In the genomic region with DNA sequence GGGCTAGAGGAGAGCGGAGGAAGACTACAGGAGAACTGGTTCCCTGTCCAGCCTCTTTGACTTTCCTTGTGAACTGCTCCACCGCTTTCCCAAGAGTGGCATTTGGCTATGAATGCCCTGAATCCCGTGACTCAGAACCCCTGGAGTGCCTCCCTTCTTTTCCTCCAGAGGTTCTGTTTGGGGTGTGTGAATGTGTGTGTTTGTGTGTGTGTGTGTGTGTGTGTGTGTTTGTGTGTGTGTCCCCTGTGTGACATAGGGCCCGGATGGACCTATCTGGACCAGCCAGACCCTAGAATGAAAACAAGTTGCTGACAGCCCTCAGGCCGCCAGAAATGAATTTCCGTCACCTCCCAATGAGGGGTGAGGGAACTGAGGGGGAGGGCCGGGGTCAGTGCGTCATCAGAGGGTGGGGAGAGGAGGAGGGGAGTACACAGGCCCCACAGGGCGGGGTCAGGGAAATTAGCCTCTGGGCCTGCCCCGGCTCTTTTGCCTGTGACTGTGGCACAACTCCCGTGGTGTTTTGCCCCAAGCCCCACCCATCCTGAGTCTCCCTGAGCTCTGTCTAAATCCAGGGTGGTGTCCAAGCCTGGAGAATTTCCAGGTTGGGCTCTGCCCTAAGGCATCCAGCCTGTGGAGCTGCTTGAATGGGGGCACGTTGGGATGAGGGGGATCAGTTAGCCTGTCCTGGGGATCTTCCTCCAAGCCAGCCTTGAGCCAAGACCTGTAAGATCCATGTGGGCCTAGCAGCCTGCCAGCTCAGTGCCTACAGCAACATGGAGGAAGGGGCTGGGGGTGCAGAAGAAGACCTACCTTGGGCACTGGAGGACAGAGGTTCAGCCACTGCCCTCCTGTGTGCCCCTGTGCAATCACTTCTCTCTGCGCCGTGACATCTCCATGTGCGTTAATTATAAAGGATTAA, we compare ENCODE assay signal across 1 cellular context.
TF ChIP-seq lines count a peak whose summit lies in the region.

No MANE protein-coding gene starts in this region.

TF ChIP-seq in K562, 482 proteins besides CTCF, POLR2A, EP300 and RAD21 (continued from another document and continues in another):
- peak; percentile 13; the same call in 1 of the 2 replicates for TF ChIP-seq MEF2D (tag; conservative IDR thresholded peaks at IDR 0.05; ENCODE audit: low read depth)
- 0 out of 2 replicates have a peak, but pooled peaks have one; percentile 16 for TF ChIP-seq MBD2 (IDR thresholded peaks at IDR 0.05; ENCODE audit: borderline replicate concordance, low read depth)
- TF ChIP-seq, protein P1, sequence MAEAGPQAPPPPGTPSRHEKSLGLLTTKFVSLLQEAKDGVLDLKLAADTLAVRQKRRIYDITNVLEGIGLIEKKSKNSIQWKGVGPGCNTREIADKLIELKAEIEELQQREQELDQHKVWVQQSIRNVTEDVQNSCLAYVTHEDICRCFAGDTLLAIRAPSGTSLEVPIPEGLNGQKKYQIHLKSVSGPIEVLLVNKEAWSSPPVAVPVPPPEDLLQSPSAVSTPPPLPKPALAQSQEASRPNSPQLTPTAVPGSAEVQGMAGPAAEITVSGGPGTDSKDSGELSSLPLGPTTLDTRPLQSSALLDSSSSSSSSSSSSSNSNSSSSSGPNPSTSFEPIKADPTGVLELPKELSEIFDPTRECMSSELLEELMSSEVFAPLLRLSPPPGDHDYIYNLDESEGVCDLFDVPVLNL (CRISPR knock-in tag; IDR thresholded peaks at IDR 0.05; ENCODE audit: low read depth) = 0 out of 2 replicates have a peak, but pooled peaks have one; percentile 46
- TF ChIP-seq, protein P2, sequence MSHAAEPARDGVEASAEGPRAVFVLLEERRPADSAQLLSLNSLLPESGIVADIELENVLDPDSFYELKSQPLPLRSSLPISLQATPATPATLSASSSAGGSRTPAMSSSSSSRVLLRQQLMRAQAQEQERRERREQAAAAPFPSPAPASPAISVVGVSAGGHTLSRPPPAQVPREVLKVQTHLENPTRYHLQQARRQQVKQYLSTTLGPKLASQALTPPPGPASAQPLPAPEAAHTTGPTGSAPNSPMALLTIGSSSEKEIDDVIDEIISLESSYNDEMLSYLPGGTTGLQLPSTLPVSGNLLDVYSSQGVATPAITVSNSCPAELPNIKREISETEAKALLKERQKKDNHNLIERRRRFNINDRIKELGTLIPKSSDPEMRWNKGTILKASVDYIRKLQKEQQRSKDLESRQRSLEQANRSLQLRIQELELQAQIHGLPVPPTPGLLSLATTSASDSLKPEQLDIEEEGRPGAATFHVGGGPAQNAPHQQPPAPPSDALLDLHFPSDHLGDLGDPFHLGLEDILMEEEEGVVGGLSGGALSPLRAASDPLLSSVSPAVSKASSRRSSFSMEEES (CRISPR knock-in tag; IDR thresholded peaks at IDR 0.05) = 0 out of 2 replicates have a peak, but pooled peaks have one; percentile 30
- TF ChIP-seq TEAD4 (IDR thresholded peaks at IDR 0.05; ENCODE audit: low read length) = peak; percentile 63; the same call in 1 of the 2 replicates
- no peak for TF ChIP-seq TEAD4 (CRISPR knock-in tag; IDR thresholded peaks at IDR 0.05; ENCODE audit: borderline replicate concordance)
- 0 out of 2 replicates have a peak, but pooled peaks have one; percentile 33 for TF ChIP-seq KLF16 (IDR thresholded peaks at IDR 0.05)
- 0 out of 2 replicates have a peak, but pooled peaks have one; percentile 28 for TF ChIP-seq KLF10 (CRISPR knock-in tag; IDR thresholded peaks at IDR 0.05)
- peak; percentile 98 for TF ChIP-seq DPF2 (IDR thresholded peaks at IDR 0.05)
- TF ChIP-seq MCM7 (IDR thresholded peaks at IDR 0.05) = peak in 1 of 2 experiments; percentile 94; a peak in 1 of 4 replicates
- peak; percentile 96 to 98 for TF ChIP-seq FOXK2 (conservative IDR thresholded peaks at IDR 0.05 in 1 of 2, IDR thresholded peaks at IDR 0.05 in 1 of 2; ENCODE audit: low read depth in 2 of 2)
- TF ChIP-seq ADNP (tag; IDR thresholded peaks at IDR 0.05) = no peak
- TF ChIP-seq ATF1 (CRISPR knock-in tag; IDR thresholded peaks at IDR 0.05) = peak; percentile 73
- peak; percentile 97 for TF ChIP-seq ATF1 (tag; IDR thresholded peaks at IDR 0.05)
- peak; percentile 76 for TF ChIP-seq SP1 (CRISPR knock-in tag; IDR thresholded peaks at IDR 0.05)
- TF ChIP-seq SLC30A9 (CRISPR knock-in tag; IDR thresholded peaks at IDR 0.05) = no peak
- TF ChIP-seq TARDBP (IDR thresholded peaks at IDR 0.05) = peak; percentile 20; the same call in 1 of the 2 replicates
- TF ChIP-seq FOXA3 (CRISPR knock-in tag; conservative IDR thresholded peaks at IDR 0.05 in 1 of 2, IDR thresholded peaks at IDR 0.05 in 1 of 2) = peak in 1 of 2 experiments; percentile 15; a peak in 2 of 4 replicates
- peak; percentile 95 to 96 for TF ChIP-seq ARNT (IDR thresholded peaks at IDR 0.05)
- TF ChIP-seq ZC3H8 (IDR thresholded peaks at IDR 0.05) = peak; percentile 95
- no peak for TF ChIP-seq NFIX (CRISPR knock-in tag; IDR thresholded peaks at IDR 0.05; ENCODE audit: low read depth)
- TF ChIP-seq, protein P3, sequence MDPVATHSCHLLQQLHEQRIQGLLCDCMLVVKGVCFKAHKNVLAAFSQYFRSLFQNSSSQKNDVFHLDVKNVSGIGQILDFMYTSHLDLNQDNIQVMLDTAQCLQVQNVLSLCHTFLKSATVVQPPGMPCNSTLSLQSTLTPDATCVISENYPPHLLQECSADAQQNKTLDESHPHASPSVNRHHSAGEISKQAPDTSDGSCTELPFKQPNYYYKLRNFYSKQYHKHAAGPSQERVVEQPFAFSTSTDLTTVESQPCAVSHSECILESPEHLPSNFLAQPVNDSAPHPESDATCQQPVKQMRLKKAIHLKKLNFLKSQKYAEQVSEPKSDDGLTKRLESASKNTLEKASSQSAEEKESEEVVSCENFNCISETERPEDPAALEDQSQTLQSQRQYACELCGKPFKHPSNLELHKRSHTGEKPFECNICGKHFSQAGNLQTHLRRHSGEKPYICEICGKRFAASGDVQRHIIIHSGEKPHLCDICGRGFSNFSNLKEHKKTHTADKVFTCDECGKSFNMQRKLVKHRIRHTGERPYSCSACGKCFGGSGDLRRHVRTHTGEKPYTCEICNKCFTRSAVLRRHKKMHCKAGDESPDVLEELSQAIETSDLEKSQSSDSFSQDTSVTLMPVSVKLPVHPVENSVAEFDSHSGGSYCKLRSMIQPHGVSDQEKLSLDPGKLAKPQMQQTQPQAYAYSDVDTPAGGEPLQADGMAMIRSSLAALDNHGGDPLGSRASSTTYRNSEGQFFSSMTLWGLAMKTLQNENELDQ (CRISPR knock-in tag; IDR thresholded peaks at IDR 0.05; ENCODE audit: borderline replicate concordance) = no peak
- TF ChIP-seq, protein P4, sequence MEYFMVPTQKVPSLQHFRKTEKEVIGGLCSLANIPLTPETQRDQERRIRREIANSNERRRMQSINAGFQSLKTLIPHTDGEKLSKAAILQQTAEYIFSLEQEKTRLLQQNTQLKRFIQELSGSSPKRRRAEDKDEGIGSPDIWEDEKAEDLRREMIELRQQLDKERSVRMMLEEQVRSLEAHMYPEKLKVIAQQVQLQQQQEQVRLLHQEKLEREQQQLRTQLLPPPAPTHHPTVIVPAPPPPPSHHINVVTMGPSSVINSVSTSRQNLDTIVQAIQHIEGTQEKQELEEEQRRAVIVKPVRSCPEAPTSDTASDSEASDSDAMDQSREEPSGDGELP (CRISPR knock-in tag; IDR thresholded peaks at IDR 0.05; ENCODE audit: borderline replicate concordance) = peak; percentile 81
- TF ChIP-seq SMARCA4 (IDR thresholded peaks at IDR 0.05) = peak; percentile 95
- peak; percentile 16; the same call in 1 of the 2 replicates for TF ChIP-seq ZNF583 (CRISPR knock-in tag; IDR thresholded peaks at IDR 0.05)
- peak; percentile 79 for TF ChIP-seq TCF3 (CRISPR knock-in tag; IDR thresholded peaks at IDR 0.05)
- TF ChIP-seq, protein P5, sequence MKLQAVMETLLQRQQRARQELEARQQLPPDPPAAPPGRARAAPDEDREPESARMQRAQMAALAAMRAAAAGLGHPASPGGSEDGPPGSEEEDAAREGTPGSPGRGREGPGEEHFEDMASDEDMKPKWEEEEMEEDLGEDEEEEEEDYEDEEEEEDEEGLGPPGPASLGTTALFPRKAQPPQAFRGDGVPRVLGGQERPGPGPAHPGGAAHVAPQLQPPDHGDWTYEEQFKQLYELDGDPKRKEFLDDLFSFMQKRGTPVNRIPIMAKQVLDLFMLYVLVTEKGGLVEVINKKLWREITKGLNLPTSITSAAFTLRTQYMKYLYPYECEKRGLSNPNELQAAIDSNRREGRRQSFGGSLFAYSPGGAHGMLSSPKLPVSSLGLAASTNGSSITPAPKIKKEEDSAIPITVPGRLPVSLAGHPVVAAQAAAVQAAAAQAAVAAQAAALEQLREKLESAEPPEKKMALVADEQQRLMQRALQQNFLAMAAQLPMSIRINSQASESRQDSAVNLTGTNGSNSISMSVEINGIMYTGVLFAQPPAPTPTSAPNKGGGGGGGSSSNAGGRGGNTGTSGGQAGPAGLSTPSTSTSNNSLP (IDR thresholded peaks at IDR 0.05; ENCODE audit: borderline replicate concordance, low read depth, low read length) = peak; percentile 14; the same call in 1 of the 2 replicates
- TF ChIP-seq, protein P6, sequence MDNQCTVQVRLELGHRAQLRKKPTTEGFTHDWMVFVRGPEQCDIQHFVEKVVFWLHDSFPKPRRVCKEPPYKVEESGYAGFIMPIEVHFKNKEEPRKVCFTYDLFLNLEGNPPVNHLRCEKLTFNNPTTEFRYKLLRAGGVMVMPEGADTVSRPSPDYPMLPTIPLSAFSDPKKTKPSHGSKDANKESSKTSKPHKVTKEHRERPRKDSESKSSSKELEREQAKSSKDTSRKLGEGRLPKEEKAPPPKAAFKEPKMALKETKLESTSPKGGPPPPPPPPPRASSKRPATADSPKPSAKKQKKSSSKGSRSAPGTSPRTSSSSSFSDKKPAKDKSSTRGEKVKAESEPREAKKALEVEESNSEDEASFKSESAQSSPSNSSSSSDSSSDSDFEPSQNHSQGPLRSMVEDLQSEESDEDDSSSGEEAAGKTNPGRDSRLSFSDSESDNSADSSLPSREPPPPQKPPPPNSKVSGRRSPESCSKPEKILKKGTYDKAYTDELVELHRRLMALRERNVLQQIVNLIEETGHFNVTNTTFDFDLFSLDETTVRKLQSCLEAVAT (IDR thresholded peaks at IDR 0.05) = peak; percentile 90 to 94
- TF ChIP-seq, protein P7, sequence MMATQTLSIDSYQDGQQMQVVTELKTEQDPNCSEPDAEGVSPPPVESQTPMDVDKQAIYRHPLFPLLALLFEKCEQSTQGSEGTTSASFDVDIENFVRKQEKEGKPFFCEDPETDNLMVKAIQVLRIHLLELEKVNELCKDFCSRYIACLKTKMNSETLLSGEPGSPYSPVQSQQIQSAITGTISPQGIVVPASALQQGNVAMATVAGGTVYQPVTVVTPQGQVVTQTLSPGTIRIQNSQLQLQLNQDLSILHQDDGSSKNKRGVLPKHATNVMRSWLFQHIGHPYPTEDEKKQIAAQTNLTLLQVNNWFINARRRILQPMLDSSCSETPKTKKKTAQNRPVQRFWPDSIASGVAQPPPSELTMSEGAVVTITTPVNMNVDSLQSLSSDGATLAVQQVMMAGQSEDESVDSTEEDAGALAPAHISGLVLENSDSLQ (IDR thresholded peaks at IDR 0.05) = peak; percentile 92
- TF ChIP-seq ZNF444 (CRISPR knock-in tag; IDR thresholded peaks at IDR 0.05) = 0 out of 2 replicates have a peak, but pooled peaks have one; percentile 26
- 0 out of 2 replicates have a peak, but pooled peaks have one; percentile 18 for TF ChIP-seq ILK (tag; IDR thresholded peaks at IDR 0.05; ENCODE audit: borderline replicate concordance, low read depth)
- peak; percentile 65 for TF ChIP-seq CBFA2T2 (conservative IDR thresholded peaks at IDR 0.05)
- no peak for TF ChIP-seq GTF2A2 (tag; IDR thresholded peaks at IDR 0.05)
- TF ChIP-seq CHCHD3 (CRISPR knock-in tag; IDR thresholded peaks at IDR 0.05) = 0 out of 2 replicates have a peak, but pooled peaks have one; percentile 39
- TF ChIP-seq LARP7 (IDR thresholded peaks at IDR 0.05) = peak; percentile 99
- peak; percentile 89 for TF ChIP-seq LEF1 (IDR thresholded peaks at IDR 0.05)
- TF ChIP-seq, protein P8, sequence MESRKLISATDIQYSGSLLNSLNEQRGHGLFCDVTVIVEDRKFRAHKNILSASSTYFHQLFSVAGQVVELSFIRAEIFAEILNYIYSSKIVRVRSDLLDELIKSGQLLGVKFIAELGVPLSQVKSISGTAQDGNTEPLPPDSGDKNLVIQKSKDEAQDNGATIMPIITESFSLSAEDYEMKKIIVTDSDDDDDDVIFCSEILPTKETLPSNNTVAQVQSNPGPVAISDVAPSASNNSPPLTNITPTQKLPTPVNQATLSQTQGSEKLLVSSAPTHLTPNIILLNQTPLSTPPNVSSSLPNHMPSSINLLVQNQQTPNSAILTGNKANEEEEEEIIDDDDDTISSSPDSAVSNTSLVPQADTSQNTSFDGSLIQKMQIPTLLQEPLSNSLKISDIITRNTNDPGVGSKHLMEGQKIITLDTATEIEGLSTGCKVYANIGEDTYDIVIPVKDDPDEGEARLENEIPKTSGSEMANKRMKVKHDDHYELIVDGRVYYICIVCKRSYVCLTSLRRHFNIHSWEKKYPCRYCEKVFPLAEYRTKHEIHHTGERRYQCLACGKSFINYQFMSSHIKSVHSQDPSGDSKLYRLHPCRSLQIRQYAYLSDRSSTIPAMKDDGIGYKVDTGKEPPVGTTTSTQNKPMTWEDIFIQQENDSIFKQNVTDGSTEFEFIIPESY (CRISPR knock-in tag; IDR thresholded peaks at IDR 0.05) = peak; percentile 14; the same call in 1 of the 2 replicates
- TF ChIP-seq SMC3 (conservative IDR thresholded peaks at IDR 0.05; ENCODE audit: insufficient read depth, low read depth, low read length) = no peak; the same call in 1 of the 2 replicates
- no peak for TF ChIP-seq ZNF431 (CRISPR knock-in tag; IDR thresholded peaks at IDR 0.05)
- no peak for TF ChIP-seq CEBPB (tag; IDR thresholded peaks at IDR 0.05)
- peak; percentile 85 for TF ChIP-seq NCOA1 (IDR thresholded peaks at IDR 0.05; ENCODE audit: low read depth)
- TF ChIP-seq SMARCE1 (IDR thresholded peaks at IDR 0.05) = peak; percentile 91
- TF ChIP-seq SMARCC2 (IDR thresholded peaks at IDR 0.05; ENCODE audit: low read depth) = peak; percentile 59; the same call in 1 of the 2 replicates
- peak in 1 of 2 experiments; percentile 66; a peak in 2 of 4 replicates for TF ChIP-seq TBL1XR1 (IDR thresholded peaks at IDR 0.05; ENCODE audit: low read length in 2 of 2)
- peak; percentile 35; the same call in 1 of the 2 replicates for TF ChIP-seq PHF8 (IDR thresholded peaks at IDR 0.05; ENCODE audit: borderline replicate concordance, low read length)
- no peak for TF ChIP-seq CREBBP (IDR thresholded peaks at IDR 0.05; ENCODE audit: low read depth, low read length)
- peak in 1 of 2 experiments; percentile 42; a peak in 1 of 4 replicates for TF ChIP-seq SIN3A (IDR thresholded peaks at IDR 0.05; ENCODE audit: borderline replicate concordance in 2 of 2, control insufficient read depth in 1 of 2, low read depth in 2 of 2, low read length in 2 of 2)
- TF ChIP-seq, protein P9, sequence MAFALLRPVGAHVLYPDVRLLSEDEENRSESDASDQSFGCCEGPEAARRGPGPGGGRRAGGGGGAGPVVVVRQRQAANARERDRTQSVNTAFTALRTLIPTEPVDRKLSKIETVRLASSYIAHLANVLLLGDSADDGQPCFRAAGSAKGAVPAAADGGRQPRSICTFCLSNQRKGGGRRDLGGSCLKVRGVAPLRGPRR (CRISPR knock-in tag; IDR thresholded peaks at IDR 0.05) = no peak
